In genomic region chr2:204177977-204178522, GRCh38 we compare ENCODE assay signal across 8 cellular contexts.
DNase-seq lines count a peak whose midpoint lies in the region; ATAC-seq and TF ChIP-seq lines count a peak whose summit lies in the region.

No MANE protein-coding gene starts in this region.

- TF ChIP-seq EP300 in Ishikawa (IDR thresholded peaks at IDR 0.05; ENCODE audit: borderline replicate concordance): no peak

- no peak overlapping the region for H3K4me3 ChIP-seq in testis

- H3K36me3 Mint-ChIP-seq in CD14-positive monocyte (no peaks in the 10 kb centered on the region), natural killer cell (no peaks in the 10 kb centered on the region)

- WGBS in testis, 2 donors: 67 to 68% methylated on average over 3 of the region's 3 CpGs

- H3K4me1 Mint-ChIP-seq in CD14-positive monocyte: no peaks in the 10 kb centered on the region
- H3K4me1 Mint-ChIP-seq in natural killer cell: no peaks in the 10 kb centered on the region

- TF ChIP-seq RAD21 in Ishikawa (IDR thresholded peaks at IDR 0.05; ENCODE audit: low read depth): peak; percentile 56

- intact Hi-C loops in CD14-positive monocyte (cut with micrococcal nuclease) (no loop called here), natural killer cell (cut with micrococcal nuclease) (loop anchor here (1.0 kb wide), 2 partner anchors 33 to 70 kb away; no protein-coding TSS in a partner anchor), testis (cut with DNase I; ENCODE audit: low total_unique reads) (no loop called here)

- H3K4me1 ChIP-seq in testis: no peaks in the 10 kb centered on the region

- peak; percentile 74 for ATAC-seq in GM19397 (IDR thresholded peaks at IDR 0.05; ENCODE audit: unreplicated experiment)
- ATAC-seq in natural killer cell: peak; percentile 49 to 73 (median 55)

- H3K27ac ChIP-seq in testis: no peak overlapping the region

- H3K9me3 Mint-ChIP-seq in CD14-positive monocyte (peaks cover 0 to 3% (median 0%) of the 10 kb centered on the region in 7 donors), natural killer cell (no peaks in the 10 kb centered on the region)

- TF ChIP-seq POLR2A in testis (IDR thresholded peaks at IDR 0.05): no peak

- no peaks in the 10 kb centered on the region for H3K27me3 ChIP-seq in testis

- DNase-seq in CD14-positive monocyte (ENCODE audit: low spot score) (no peak), natural killer cell (peak; percentile 41), testis (peak; percentile 63), NCI-H2081 treated with DMSO at 0.1 percent for 48 hours (lab: John Stamatoyannopoulos, UW) (no peak)
- peak; percentile 82 for DNase-seq in activated CD4-positive, alpha-beta T cell treated with anti-CD3 and anti-CD28 coated beads for 48 hours
- peak; percentile 59 for DNase-seq in effector CD4-positive, alpha-beta T cell

- H3K27me3 Mint-ChIP-seq in CD14-positive monocyte (ENCODE audit: low read depth in 3 of 3) (peaks cover 2 to 6% (median 3%) of the 10 kb centered on the region in 3 donors), natural killer cell (ENCODE audit: low read depth in 2 of 2) (peaks cover 8 to 51% of the 10 kb centered on the region in 2 donors)

- TF ChIP-seq CTCF in CD14-positive monocyte (IDR thresholded peaks at IDR 0.05): peak; percentile 79
- TF ChIP-seq CTCF in natural killer cell (IDR thresholded peaks at IDR 0.05): peak; percentile 75
- peak in 2 of 3 experiments; percentile 17 to 60 for TF ChIP-seq CTCF in testis (IDR thresholded peaks at IDR 0.05)

- peak overlapping the region in 1 of 7 donors; percentile 52 for H3K27ac Mint-ChIP-seq in CD14-positive monocyte
- H3K27ac Mint-ChIP-seq in natural killer cell: no peak overlapping the region

- no peaks in the 10 kb centered on the region for H3K9me3 ChIP-seq in testis

- no peak overlapping the region for H3K4me3 Mint-ChIP-seq in CD14-positive monocyte
- H3K4me3 Mint-ChIP-seq in natural killer cell: no peak overlapping the region

- no peaks in the 10 kb centered on the region for H3K36me3 ChIP-seq in testis (ENCODE audit: low read depth, missing control alignments)

TF ChIP-seq in Ishikawa, 13 proteins besides CTCF, POLR2A, EP300 and RAD21:
- no peak for TF ChIP-seq ZBTB7A (IDR thresholded peaks at IDR 0.05; ENCODE audit: low read depth)
- peak; percentile 67 for TF ChIP-seq REST (IDR thresholded peaks at IDR 0.05; ENCODE audit: low read depth)

Comparison
In these comparisons a context has a peak if more than half of its experiments do, and no peak if none do; other contexts are left out.
1. DNase-seq: peak in activated CD4-positive, alpha-beta T cell treated with anti-CD3 and anti-CD28 coated beads for 48 hours (single experiment), effector CD4-positive, alpha-beta T cell (single experiment), natural killer cell (single experiment) and testis (single experiment); none in CD14-positive monocyte (single experiment) and NCI-H2081 treated with DMSO at 0.1 percent for 48 hours (single experiment).
2. Peak in every context shown above with its lines, with median percentiles within 50 percentile points of each other: CTCF ChIP-seq.